Comparison of ENCODE assay signal across 26 cellular contexts in the genomic region with DNA sequence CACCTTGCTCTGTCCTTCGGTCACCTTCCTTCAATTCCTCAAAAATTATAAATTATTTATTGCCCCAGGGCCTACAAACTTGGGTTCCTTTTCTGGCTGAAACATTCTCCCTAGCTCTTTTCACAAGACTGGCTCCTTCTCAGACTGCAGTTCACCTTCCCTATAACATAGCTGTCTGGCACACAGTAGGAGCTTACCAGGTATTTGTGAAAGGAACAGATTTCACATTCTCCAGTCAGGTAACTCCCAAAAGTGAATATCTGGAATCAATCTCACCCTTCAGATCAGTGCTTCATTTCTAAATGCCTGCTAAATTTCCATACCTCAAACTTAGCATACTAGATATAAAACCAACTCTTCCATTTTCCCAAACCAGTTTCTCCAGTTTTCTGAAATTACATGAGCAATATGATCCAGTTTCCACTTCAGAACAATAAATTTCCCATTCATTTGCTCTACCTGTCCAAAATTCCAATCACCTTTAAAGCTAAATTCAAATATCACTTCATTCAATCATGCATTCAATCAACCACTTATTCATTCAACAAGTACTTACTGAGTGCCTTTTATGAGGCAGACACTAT. TPM values are rescaled to one million over a fixed set of nuclear protein-coding genes. Genes with fewer than 3 reads are reported as not detected.
DNase-seq lines count a peak whose midpoint lies in the region; ATAC-seq, FAIRE-seq and TF ChIP-seq lines count a peak whose summit lies in the region.
"Had no signal": no experiment of that assay in that cellular context is flagged by ENCODE, and none has a peak within 500 bp of the region (broad histone marks: within the 10 kb centered on the region; RNA-seq: fewer than 3 reads in every experiment).

No MANE protein-coding gene starts in this region.

- H3K9ac ChIP-seq in HepG2 (ENCODE audit: insufficient read depth, low read depth, low read length) = no peak overlapping the region
- 0 out of 2 replicates have a peak overlapping the region, but pooled peaks have one; percentile 10 for H3K9ac ChIP-seq in PC-3 (ENCODE audit: low read length)

- no peak for TF ChIP-seq RAD21 in HepG2 (CRISPR knock-in tag; IDR thresholded peaks at IDR 0.05)

- H3F3A ChIP-seq in PC-3 (ENCODE audit: low read length, unreplicated experiment) = no peaks in the 10 kb centered on the region

- no peaks in the 10 kb centered on the region for H3K9me3 ChIP-seq in HepG2 (ENCODE audit: low read length)
- H3K9me3 ChIP-seq in right lobe of liver = no peaks in the 10 kb centered on the region
- H3K9me3 ChIP-seq in PC-3 (ENCODE audit: low read length) = no peaks in the 10 kb centered on the region
- H3K9me3 ChIP-seq: ascending aorta, MG63, prostate gland, vagina had no signal

- no peaks in the 10 kb centered on the region for H3K9me2 ChIP-seq in PC-3 (replicated peaks; ENCODE audit: low read length)

- no peak for FAIRE-seq in HepG2 (lab: Jason Lieb, UNC)
- FAIRE-seq: endometrium, GM12891, small intestine had no signal

- H4K20me1 ChIP-seq in HepG2 (ENCODE audit: insufficient read depth, low read length) (no peaks in the 10 kb centered on the region), PC-3 (ENCODE audit: low read length) (no peaks in the 10 kb centered on the region)

- peaks cover 80% of the 10 kb centered on the region for H3K4me1 ChIP-seq in HepG2 (ENCODE audit: insufficient read depth, low read length)
- H3K4me1 ChIP-seq in right lobe of liver = peaks cover 0 to 47% (median 7%) of the 10 kb centered on the region in 4 donors
- peaks cover 18% of the 10 kb centered on the region for H3K4me1 ChIP-seq in PC-3 (ENCODE audit: insufficient read depth, low read length)
- H3K4me1 ChIP-seq: ascending aorta had no signal

- H3K27ac ChIP-seq in HepG2 (ENCODE audit: extremely low read length, insufficient read depth, low read length) = no peak overlapping the region
- H3K27ac ChIP-seq in right lobe of liver = no peak overlapping the region
- peak overlapping the region; percentile 61 for H3K27ac ChIP-seq in PC-3 (ENCODE audit: low read length)
- H3K27ac ChIP-seq: ascending aorta, vagina had no signal

- H3K79me2 ChIP-seq in HepG2 (ENCODE audit: insufficient read depth, low read length) = peaks cover 83% of the 10 kb centered on the region
- peaks cover 92% of the 10 kb centered on the region for H3K79me2 ChIP-seq in PC-3 (ENCODE audit: low read length)

- ATAC-seq in HepG2 = no peak
- ATAC-seq in right lobe of liver = no peak
- ATAC-seq in PC-3 = no peak
- ATAC-seq in GM21381 (IDR thresholded peaks at IDR 0.05; ENCODE audit: unreplicated experiment) = no peak
- ATAC-seq in GM18867 (IDR thresholded peaks at IDR 0.05; ENCODE audit: unreplicated experiment) = no peak
- no peak for ATAC-seq in HG03159 (IDR thresholded peaks at IDR 0.05; ENCODE audit: unreplicated experiment)

- TF ChIP-seq POLR2A in HepG2 (IDR thresholded peaks at IDR 0.05; ENCODE audit: insufficient read depth in 1 of 2, low read depth in 2 of 2, low read length in 2 of 2) = no peak
- no peak for TF ChIP-seq POLR2A in right lobe of liver (IDR thresholded peaks at IDR 0.05)

- BruUV-seq in HepG2 (replicated peaks; lab: Mats Ljungman, UMichigan) = no TSS peak
- no TSS peak for BruUV-seq in PC-3 (replicated peaks; lab: Mats Ljungman, UMichigan)

- H3K4me2 ChIP-seq in HepG2 (ENCODE audit: low read depth, low read length) (no peak overlapping the region), PC-3 (ENCODE audit: low read length) (peak overlapping the region; percentile 69)

- no peak for DNase-seq in HepG2 (ENCODE audit: low spot score)
- no peak for DNase-seq in right lobe of liver
- DNase-seq in PC-3 = peak; percentile 69
- peak; percentile 59 for DNase-seq in epithelial cell of esophagus (ENCODE audit: low read depth)
- DNase-seq in HK-2 (ENCODE audit: unreplicated experiment) = no peak
- DNase-seq: activated CD4-positive, CD25-positive, alpha-beta regulatory T cell; activated CD8-positive, alpha-beta memory T cell treated with anti-CD3 and anti-CD28 coated beads, Interleukin-2, amount 50 U/mL, for 4 hours; activated gamma-delta T cell treated with Interleukin-2 at 50 U/mL for 16 hours; COR-L47; GF-D8; hippocampal formation; MG63; NCI-H146; nephron progenitor cell; SHP77; small intestine; stimulated activated CD4-positive, alpha-beta T cell treated with anti-CD3 and anti-CD28 coated beads, Interleukin-4, amount 100 ng/mL, for 24 hours; T-helper 2 cell had no signal

- H3K36me3 ChIP-seq in HepG2 (replicated peaks in 1 of 2; ENCODE audit: control insufficient read depth in 1 of 2, insufficient read depth in 2 of 2, low read length in 2 of 2) (no peaks in the 10 kb centered on the region; a peak in 1 of 5 replicates), right lobe of liver (no peaks in the 10 kb centered on the region), PC-3 (ENCODE audit: low read depth, low read length) (peaks cover 19% of the 10 kb centered on the region)
- H3K36me3 ChIP-seq: ascending aorta, prostate gland, vagina had no signal

- in situ Hi-C loops in HepG2 (cut with HindIII; ENCODE audit: extremely low pct_ligation_motif_present, low pct_unique_long_range_greater_than_20kb) = no loop called here

- no peaks in the 10 kb centered on the region for H3K27me3 ChIP-seq in HepG2 (ENCODE audit: control insufficient read depth in 1 of 2, insufficient read depth in 2 of 2, low read length in 2 of 2)
- no peaks in the 10 kb centered on the region for H3K27me3 ChIP-seq in right lobe of liver
- H3K27me3 ChIP-seq in PC-3 (ENCODE audit: low read length) = no peaks in the 10 kb centered on the region
- H3K27me3 ChIP-seq: ascending aorta, MG63, vagina had no signal

- TF ChIP-seq CTCF in HepG2 (CRISPR knock-in tag; IDR thresholded peaks at IDR 0.05) (no peak), right lobe of liver (IDR thresholded peaks at IDR 0.05) (no peak), PC-3 (conservative IDR thresholded peaks at IDR 0.05; ENCODE audit: low read depth, low read length) (no peak), epithelial cell of esophagus (IDR thresholded peaks at IDR 0.05; ENCODE audit: insufficient read depth, low read depth, low read length, missing control alignments) (no peak)

- H2AFZ ChIP-seq in HepG2 (ENCODE audit: low read length) (no peak overlapping the region), PC-3 (ENCODE audit: low read length) (no peak overlapping the region)

- H3K4me3 ChIP-seq in HepG2 (replicated peaks in 1 of 3; ENCODE audit: insufficient read depth in 1 of 3, low read depth in 2 of 3, low read length in 3 of 3) = no peak overlapping the region
- no peak overlapping the region for H3K4me3 ChIP-seq in right lobe of liver
- H3K4me3 ChIP-seq in PC-3 (ENCODE audit: low read length) = peak overlapping the region; percentile 38
- no peak overlapping the region for H3K4me3 ChIP-seq in epithelial cell of esophagus (ENCODE audit: low read length)
- H3K4me3 ChIP-seq: ascending aorta, MG63, prostate gland, vagina had no signal

- CTCF ChIA-PET in HepG2 (lab: Yijun Ruan, JAX; ENCODE audit: low intra/inter-chr PET ratio, low total read pairs) (no interaction called here), PC-3 (lab: Charles Lee) (no interaction called here)

- POLR2A ChIA-PET in HepG2 (lab: Yijun Ruan, JAX) (no interaction called here), PC-3 (lab: Charles Lee; ENCODE audit: unreplicated experiment) (no interaction called here)

- no peak for TF ChIP-seq EP300 in HepG2 (IDR thresholded peaks at IDR 0.05; ENCODE audit: low read depth in 2 of 2, low read length in 2 of 2)
- TF ChIP-seq EP300 in HepG2 (CRISPR knock-in tag; IDR thresholded peaks at IDR 0.05; ENCODE audit: borderline replicate concordance) = no peak

- 100% methylated on average over 1 of the region's 1 CpG for WGBS in HepG2 (ENCODE audit: low lambda C conversion rate)
- 100% methylated on average over 1 of the region's 1 CpG for WGBS in right lobe of liver (ENCODE audit: insufficient coverage, low coverage, low lambda C conversion rate, missing lambda C conversion rate)

- intact Hi-C loops in HepG2 (cut with micrococcal nuclease; ENCODE audit: unreplicated experiment) (no loop called here), right lobe of liver (cut with DNase I) (no loop called here), PC-3 (cut with micrococcal nuclease) (no loop called here)

TF ChIP-seq in HepG2, 621 proteins besides CTCF, POLR2A, EP300 and RAD21:
- TF ChIP-seq ZKSCAN1 (IDR thresholded peaks at IDR 0.05; ENCODE audit: low read length) = peak; percentile 60; the same call in 1 of the 2 replicates
- TF ChIP-seq ATF1 (CRISPR knock-in tag; IDR thresholded peaks at IDR 0.05) = no peak

RNA-seq across cellular contexts. Expression of a gene that starts 6.1 kb away (rescaled TPM):
- total RNA-seq in HepG2 (2016; rRNA removed; fragmentation: Illumina TruSeq; extraction: Trizol) = 24.3 and 36.7 TPM in 2 replicates
- total RNA-seq in HepG2 (2016; cell fraction: cytosol; rRNA removed; fragmentation: Illumina TruSeq; extraction: Trizol; ENCODE audit: low read depth) = 11.0 and 13.7 TPM in 2 replicates
- 22.7 and 31.6 TPM in 2 replicates for total RNA-seq in HepG2 (2016; cell fraction: insoluble cytoplasmic fraction; rRNA removed; fragmentation: Illumina TruSeq; extraction: Trizol)
- 39.1 and 40.3 TPM in 2 replicates for total RNA-seq in HepG2 (2016; cell fraction: membrane; rRNA removed; fragmentation: Illumina TruSeq; extraction: Trizol)
- total RNA-seq in HepG2 (2016; cell fraction: nucleus; rRNA removed; fragmentation: Illumina TruSeq; extraction: Trizol) = 13.3 and 16.7 TPM in 2 replicates
- 45.0 and 48.6 TPM in 2 replicates for polyA plus RNA-seq in HepG2 (2011; rRNA removed)
- 37.7 and 39.6 TPM in 2 replicates for polyA plus RNA-seq in HepG2 (2011; cell fraction: cytosol; rRNA removed)
- 15.8 and 19.4 TPM in 2 replicates for polyA plus RNA-seq in HepG2 (2011; cell fraction: nucleus; rRNA removed)
- 25.0 and 25.8 TPM in 2 replicates for polyA plus RNA-seq in HepG2 (2012)
- polyA plus RNA-seq in HepG2 (2016; cell fraction: cytosol; fragmentation: Illumina TruSeq; extraction: Trizol; ENCODE audit: low read depth) = 11.2 and 16.3 TPM in 2 replicates
- polyA plus RNA-seq in HepG2 (2016; cell fraction: insoluble cytoplasmic fraction; fragmentation: Illumina TruSeq; extraction: Trizol; ENCODE audit: low read depth) = 27.5 and 31.8 TPM in 2 replicates
- 21.0 and 25.2 TPM in 2 replicates for polyA plus RNA-seq in HepG2 (2016; cell fraction: membrane; fragmentation: Illumina TruSeq; extraction: Trizol; ENCODE audit: low read depth)
- polyA plus RNA-seq in HepG2 (2016; cell fraction: nucleus; fragmentation: Illumina TruSeq; extraction: Trizol; ENCODE audit: insufficient read depth, low read depth) = 21.9 and 23.1 TPM in 2 replicates
- 73.6 and 201 TPM in 2 replicates for polyA minus RNA-seq in HepG2 (2011; rRNA and poly(A)+ RNA removed; ENCODE audit: low replicate concordance)
- 42.6 and 53.0 TPM in 2 replicates for polyA minus RNA-seq in HepG2 (2011; cell fraction: cytosol; rRNA and poly(A)+ RNA removed)
- 26.3 and 29.8 TPM in 2 replicates for polyA minus RNA-seq in HepG2 (2011; cell fraction: nucleus; rRNA and poly(A)+ RNA removed)
- 10 to 100 TPM; 29.0 to 39.0 (median 34.1) TPM for total RNA-seq in right lobe of liver
- total RNA-seq in PC-3 (2014; rRNA removed) = 37.7 and 46.4 TPM in 2 replicates

Comparison
In these comparisons a context has a peak if more than half of its experiments do, and no peak if none do; other contexts are left out.
1. DNase-seq: peak in PC-3 (single experiment) and epithelial cell of esophagus (single experiment); none in HepG2 (single experiment), right lobe of liver (0 of 3) and HK-2 (single experiment).